ENCODE assay signal across 8 cellular contexts in the genomic region with DNA sequence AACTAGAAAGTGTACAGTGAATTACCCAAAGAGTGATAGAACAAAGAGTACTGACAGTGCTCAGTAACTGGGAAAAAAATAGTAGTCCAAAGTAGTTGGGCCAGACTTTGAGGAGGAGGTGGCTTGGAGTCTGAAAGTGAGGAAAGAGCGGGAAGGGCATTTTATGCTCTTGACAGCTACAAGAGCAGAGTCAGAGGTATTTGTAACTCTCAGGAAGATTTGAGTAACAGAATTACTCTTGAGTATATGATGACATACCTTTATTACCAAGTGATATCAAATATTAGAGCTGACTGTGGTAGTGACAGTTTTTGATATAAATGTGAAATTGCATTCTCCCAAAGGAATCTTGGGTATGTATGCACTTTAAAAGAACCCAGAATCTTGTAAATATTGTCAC. TPM values are rescaled to one million over a fixed set of nuclear protein-coding genes. Genes with fewer than 3 reads are reported as not detected.
DNase-seq lines count a peak whose midpoint lies in the region; ATAC-seq and TF ChIP-seq lines count a peak whose summit lies in the region.

No MANE protein-coding gene starts in this region.

- no peak for DNase-seq in A673 (ENCODE audit: low spot score)
- DNase-seq in HAP-1 (ENCODE audit: low spot score in 2 of 2) = no peak
- DNase-seq in amniotic epithelial cell (ENCODE audit: low read depth) = peak; percentile 59
- DNase-seq in lower lobe of right lung = no peak
- DNase-seq in DMS114 treated with DMSO at 0.1 percent for 48 hours (lab: John Stamatoyannopoulos, UW; ENCODE audit: unreplicated experiment) = no peak
- DNase-seq in OCI-M1 (lab: John Stamatoyannopoulos, UW) = no peak
- no peak for DNase-seq in substantia nigra (lab: John Stamatoyannopoulos, UW)

- TF ChIP-seq CTCF in A673 (conservative IDR thresholded peaks at IDR 0.05; ENCODE audit: low read depth, low read length) (no peak), lower lobe of right lung (IDR thresholded peaks at IDR 0.05) (no peak)

- no peaks in the 10 kb centered on the region for H3K9me3 ChIP-seq in A673 (ENCODE audit: low read depth, low read length, poor library complexity, severe bottlenecking)
- no peaks in the 10 kb centered on the region for H3K9me3 ChIP-seq in HAP-1
- no peaks in the 10 kb centered on the region for H3K9me3 ChIP-seq in lower lobe of right lung

- BruUV-seq in A673 (replicated peaks; lab: Mats Ljungman, UMichigan) = TSS peak; percentile 23

- H3K4me3 ChIP-seq in A673 (ENCODE audit: low read depth, low read length, poor library complexity, severe bottlenecking) = peak overlapping the region; percentile 95
- peak overlapping the region; percentile 89; the same call in 1 of the 2 replicates for H3K4me3 ChIP-seq in HAP-1
- H3K4me3 ChIP-seq in lower lobe of right lung = peak overlapping the region; percentile 96

- intact Hi-C loops in A673 (cut with micrococcal nuclease; ENCODE audit: unreplicated experiment) = loop anchor here (5.0 kb wide), 1 partner anchor 34 kb away; no protein-coding TSS in a partner anchor
- intact Hi-C loops in lower lobe of right lung (cut with DNase I) = no loop called here

- peaks cover 19% of the 10 kb centered on the region for H3K4me1 ChIP-seq in A673 (ENCODE audit: insufficient read depth, low read length, poor library complexity, severe bottlenecking)
- H3K4me1 ChIP-seq in HAP-1 = peaks cover 26% of the 10 kb centered on the region
- peaks cover 39% of the 10 kb centered on the region for H3K4me1 ChIP-seq in lower lobe of right lung

- H3K36me3 ChIP-seq in A673 (ENCODE audit: insufficient read depth, low read length, poor library complexity, severe bottlenecking) (no peaks in the 10 kb centered on the region), HAP-1 (replicated peaks) (peaks cover 4% of the 10 kb centered on the region; the same call in 1 of the 2 replicates), lower lobe of right lung (no peaks in the 10 kb centered on the region)

- no peak overlapping the region for H3K27ac ChIP-seq in A673 (ENCODE audit: low read depth, low read length, poor library complexity, severe bottlenecking)
- H3K27ac ChIP-seq in lower lobe of right lung = no peak overlapping the region
- no peak overlapping the region for H3K27ac ChIP-seq in substantia nigra (ENCODE audit: low read depth, low read length, poor library complexity, severe bottlenecking)

- ATAC-seq in lower lobe of right lung (no peak), GM21717 (IDR thresholded peaks at IDR 0.05; ENCODE audit: unreplicated experiment) (no peak)

- POLR2A ChIA-PET in A673 (lab: Charles Lee; ENCODE audit: low non-redundant PET) = interaction anchor here (0.6 kb wide), 1 partner anchor 855 kb away, joined by 9 read pairs; no protein-coding TSS in a partner anchor

- in situ Hi-C loops in HAP-1 (cut with MboI; ENCODE audit: low sequenced_read_pairs) = no loop called here

- CTCF ChIA-PET in A673 (lab: Charles Lee) = no interaction called here

- H3K27me3 ChIP-seq in A673 (replicated peaks; ENCODE audit: insufficient read depth, low read depth, low read length, poor library complexity) (no peaks in the 10 kb centered on the region), HAP-1 (ENCODE audit: low read depth) (no peaks in the 10 kb centered on the region), lower lobe of right lung (ENCODE audit: low read depth) (no peaks in the 10 kb centered on the region)

RNA-seq across cellular contexts. Expression of gene SLAIN2, which starts 2.2 kb away (rescaled TPM):
- total RNA-seq in A673 (2021) (74.0 and 79.1 TPM in 2 replicates), lower lobe of right lung (91.6 TPM)
